ENCODE assay signal across 28 cellular contexts in the genomic region with DNA sequence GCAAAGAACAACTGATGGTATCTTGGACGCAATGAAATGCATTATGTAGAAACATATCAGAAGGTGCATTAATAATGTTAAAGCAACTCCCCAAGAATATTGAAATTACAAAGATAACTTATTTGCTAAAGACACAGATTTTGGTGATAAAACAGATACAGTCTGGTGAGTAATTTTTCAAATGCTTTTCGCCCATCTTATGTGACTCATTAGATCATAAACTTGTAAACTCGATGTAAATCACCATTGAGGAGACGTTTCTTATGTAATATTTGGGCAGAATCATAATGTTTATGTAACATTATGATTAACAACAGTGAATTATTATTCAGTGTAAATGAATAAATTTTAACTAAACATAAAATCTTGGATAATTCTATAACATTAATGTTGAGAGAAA.
"Had no signal": no experiment of that assay in that cellular context is flagged by ENCODE, and none has a peak within 500 bp of the region (broad histone marks: within the 10 kb centered on the region; RNA-seq: fewer than 3 reads in every experiment).

No MANE protein-coding gene starts in this region.

- H3K4me1 Mint-ChIP-seq: immature natural killer cell; memory B cell; naive thymus-derived CD4-positive, alpha-beta T cell; stimulated activated naive CD8-positive, alpha-beta T cell treated with anti-CD3 and anti-CD28 coated beads, Interleukin-15, amount 100 ng/mL, for 72 hours had no signal

- H3K27me3 ChIP-seq: ovary, sigmoid colon, tibial nerve, uterus had no signal

- H3K27ac ChIP-seq: left ventricle myocardium inferior, ovary, prostate gland, sigmoid colon, tibial nerve, uterus had no signal

- H3K36me3 ChIP-seq: left ventricle myocardium inferior, ovary, prostate gland, sigmoid colon, tibial nerve, uterus had no signal

- H3K27me3 Mint-ChIP-seq: memory B cell; naive thymus-derived CD4-positive, alpha-beta T cell; natural killer cell treated with Interleukin-12 subunit alpha and Interleukin-12 subunit beta and Interleukin-15 and Interleukin-18, amount 100 ng/mL, for 72 hours; stimulated activated memory B cell treated with anti-CD40 and anti-IgM and Interleukin-4, amounts not matched to agents 10 μg/mL and 1 μg/mL and 100 μg/mL, for 72 hours; stimulated activated naive CD8-positive, alpha-beta T cell treated with anti-CD3 and anti-CD28 coated beads, Interleukin-15, amount 100 ng/mL, for 72 hours had no signal

- H3K9me3 ChIP-seq: left ventricle myocardium inferior, mucosa of descending colon, ovary, prostate gland, sigmoid colon, tibial nerve, uterus had no signal

- H3K9me3 Mint-ChIP-seq: type B pancreatic cell had no signal

- DNase-seq: hypothalamus; immature natural killer cell; islet precursor cell; left ventricle myocardium inferior; midbrain; mucosa of descending colon; naive thymus-derived CD4-positive, alpha-beta T cell; ovary; posterior cingulate gyrus; retina; right cardiac atrium; sigmoid colon; stimulated activated CD4-positive, alpha-beta T cell treated with anti-CD3 and anti-CD28 coated beads, Interleukin-1b, Interleukin-23, amount 100 ng/mL, for 48 hours; stimulated activated CD4-positive, alpha-beta T cell treated with anti-CD3 and anti-CD28 coated beads, Interleukin-2, amount 100 ng/mL, for 48 hours; stimulated activated CD4-positive, alpha-beta T cell treated with anti-CD3 and anti-CD28 coated beads, Interleukin-4, amount 100 ng/mL, for 4 hours; stimulated activated CD8-positive, alpha-beta memory T cell treated with anti-CD3 and anti-CD28 coated beads, Interleukin-4, amount 100 ng/mL, for 48 hours; stimulated activated naive CD4-positive, alpha-beta T cell treated with Interleukin-2 at 50 U/mL for 16 hours; stimulated activated naive CD8-positive, alpha-beta T cell treated with anti-CD3 and anti-CD28 coated beads, Interleukin-15, amount 100 ng/mL, for 72 hours; substantia nigra; uterus had no signal

- H3K27ac Mint-ChIP-seq: immature natural killer cell; memory B cell; naive thymus-derived CD4-positive, alpha-beta T cell; natural killer cell treated with Interleukin-12 subunit alpha and Interleukin-12 subunit beta and Interleukin-15 and Interleukin-18, amount 100 ng/mL, for 72 hours; stimulated activated memory B cell treated with anti-CD40 and anti-IgM and Interleukin-4, amounts not matched to agents 10 μg/mL and 1 μg/mL and 100 μg/mL, for 72 hours; stimulated activated naive CD8-positive, alpha-beta T cell treated with anti-CD3 and anti-CD28 coated beads, Interleukin-15, amount 100 ng/mL, for 72 hours; type B pancreatic cell had no signal

- H3K4me3 Mint-ChIP-seq: immature natural killer cell; memory B cell; naive thymus-derived CD4-positive, alpha-beta T cell; natural killer cell treated with Interleukin-12 subunit alpha and Interleukin-12 subunit beta and Interleukin-15 and Interleukin-18, amount 100 ng/mL, for 72 hours; stimulated activated memory B cell treated with anti-CD40 and anti-IgM and Interleukin-4, amounts not matched to agents 10 μg/mL and 1 μg/mL and 100 μg/mL, for 72 hours; stimulated activated naive CD8-positive, alpha-beta T cell treated with anti-CD3 and anti-CD28 coated beads, Interleukin-15, amount 100 ng/mL, for 72 hours; type B pancreatic cell had no signal

- H3K4me2 ChIP-seq: smooth muscle cell had no signal

- H3K36me3 Mint-ChIP-seq: memory B cell; naive thymus-derived CD4-positive, alpha-beta T cell; natural killer cell treated with Interleukin-12 subunit alpha and Interleukin-12 subunit beta and Interleukin-15 and Interleukin-18, amount 100 ng/mL, for 72 hours; type B pancreatic cell had no signal

- H3K4me3 ChIP-seq: left ventricle myocardium inferior, lung, mucosa of descending colon, ovary, prostate gland, sigmoid colon, smooth muscle cell, tibial nerve, uterus had no signal

- H3K4me1 ChIP-seq: left ventricle myocardium inferior, prostate gland, sigmoid colon, tibial nerve, uterus had no signal

- ATAC-seq: mucosa of descending colon; naive thymus-derived CD4-positive, alpha-beta T cell; natural killer cell treated with Interleukin-12 subunit alpha and Interleukin-12 subunit beta and Interleukin-15 and Interleukin-18, amount 100 ng/mL, for 72 hours; right cardiac atrium; stimulated activated memory B cell treated with anti-CD40 and anti-IgM and Interleukin-4, amounts not matched to agents 10 μg/mL and 1 μg/mL and 100 μg/mL, for 72 hours; stimulated activated naive CD8-positive, alpha-beta T cell treated with anti-CD3 and anti-CD28 coated beads, Interleukin-15, amount 100 ng/mL, for 72 hours had no signal
